19 cellular contexts compared by ENCODE assay signal in the genomic region with DNA sequence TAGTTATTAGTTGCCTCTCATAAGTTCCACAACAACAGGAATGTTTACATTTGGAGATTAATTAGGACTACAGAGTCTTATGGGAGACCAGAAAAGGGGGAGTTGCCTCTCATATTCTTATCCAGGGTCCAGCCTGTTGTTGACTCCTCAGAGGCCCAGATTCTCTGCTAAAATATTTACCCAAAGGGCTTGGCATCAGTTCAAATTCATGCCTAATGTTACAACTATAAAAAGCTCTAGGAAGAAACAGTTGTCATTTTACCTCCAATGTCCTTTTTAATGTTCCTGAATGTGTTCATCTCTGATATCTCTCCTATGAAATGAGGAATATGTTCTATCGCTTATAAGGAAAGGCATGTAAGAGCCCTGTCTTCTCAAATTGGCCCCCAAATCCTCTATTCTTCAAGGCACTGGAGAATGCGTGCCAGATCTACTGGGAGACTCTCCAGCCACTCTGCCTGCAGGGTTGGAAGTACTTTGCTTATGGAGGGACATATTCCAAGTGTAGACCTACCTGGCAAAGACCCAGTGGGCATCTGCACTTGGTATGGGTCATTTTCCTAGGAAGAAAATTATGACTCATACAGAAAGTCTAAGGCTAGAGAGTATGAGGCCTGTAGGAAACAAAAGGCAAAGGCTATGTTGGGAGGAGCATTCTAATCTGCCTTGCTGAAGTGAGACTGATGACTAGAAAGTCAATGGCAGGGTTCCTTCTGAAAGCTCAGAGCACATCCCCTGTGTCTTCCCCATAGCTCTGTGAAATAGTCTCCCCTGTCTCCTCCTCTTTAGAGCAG.
DNase-seq lines count a peak whose midpoint lies in the region; ATAC-seq and TF ChIP-seq lines count a peak whose summit lies in the region.
"Had no signal": no experiment of that assay in that cellular context is flagged by ENCODE, and none has a peak within 500 bp of the region (broad histone marks: within the 10 kb centered on the region; RNA-seq: fewer than 3 reads in every experiment).

No MANE protein-coding gene starts in this region.

- H3K27me3 ChIP-seq in right atrium auricular region = no peaks in the 10 kb centered on the region
- H3K27me3 ChIP-seq: body of pancreas, Peyer's patch had no signal

- TF ChIP-seq CTCF in right atrium auricular region (IDR thresholded peaks at IDR 0.05) = no peak
- TF ChIP-seq CTCF in fibroblast of mammary gland (conservative IDR thresholded peaks at IDR 0.05; ENCODE audit: control insufficient read depth, insufficient read depth, low read depth, low read length) = no peak

- H3K4me3 ChIP-seq in right atrium auricular region (no peak overlapping the region), fibroblast of mammary gland (ENCODE audit: control insufficient read depth, low read depth, low read length) (no peak overlapping the region)
- H3K4me3 ChIP-seq: body of pancreas, Peyer's patch, smooth muscle cell had no signal

- no peaks in the 10 kb centered on the region for H3K36me3 ChIP-seq in right atrium auricular region
- H3K36me3 ChIP-seq: Peyer's patch had no signal

- peaks cover 26% of the 10 kb centered on the region for H3K9me3 Mint-ChIP-seq in activated T-helper 1 cell treated with anti-CD3 and anti-CD28 coated beads, Interleukin-12 subunit alpha, Interleukin-12 subunit beta, Interleukin-2, Interleukin-4 antibody, amounts not matched to agents 30 ng/mL and 10 ng/mL and 1 ng/mL, durations not matched to agents 14 hours and 24 hours and 36 hours

- H3K4me3 Mint-ChIP-seq in activated T-helper 1 cell treated with anti-CD3 and anti-CD28 coated beads, Interleukin-12 subunit alpha, Interleukin-12 subunit beta, Interleukin-2, Interleukin-4 antibody, amounts not matched to agents 30 ng/mL and 10 ng/mL and 1 ng/mL, durations not matched to agents 14 hours and 24 hours and 36 hours = peak overlapping the region; percentile 32
- H3K4me3 Mint-ChIP-seq: T-helper 17 cell had no signal

- no peak overlapping the region for H3K27ac ChIP-seq in right atrium auricular region
- H3K27ac ChIP-seq: body of pancreas, Peyer's patch had no signal

- no peaks in the 10 kb centered on the region for H3K4me1 ChIP-seq in right atrium auricular region
- H3K4me1 ChIP-seq: body of pancreas, Peyer's patch had no signal

- no peaks in the 10 kb centered on the region for H3K9me3 ChIP-seq in right atrium auricular region
- H3K9me3 ChIP-seq: body of pancreas, Peyer's patch had no signal

- H3K27me3 Mint-ChIP-seq in activated T-helper 1 cell treated with anti-CD3 and anti-CD28 coated beads, Interleukin-12 subunit alpha, Interleukin-12 subunit beta, Interleukin-2, Interleukin-4 antibody, amounts not matched to agents 30 ng/mL and 10 ng/mL and 1 ng/mL, durations not matched to agents 14 hours and 24 hours and 36 hours (ENCODE audit: insufficient read depth) = peaks cover 3% of the 10 kb centered on the region

- DNase-seq in Right ventricle myocardium inferior (ENCODE audit: missing footprints) = no peak
- DNase-seq in right atrium auricular region (ENCODE audit: low spot score) = no peak
- DNase-seq in activated T-helper 1 cell treated with anti-CD3 and anti-CD28 coated beads, Interleukin-12 subunit alpha, Interleukin-12 subunit beta, Interleukin-2, Interleukin-4 antibody, amounts not matched to agents 30 ng/mL and 10 ng/mL and 1 ng/mL, durations not matched to agents 14 hours and 24 hours and 36 hours (ENCODE audit: low spot score) = no peak
- DNase-seq in fibroblast of mammary gland (ENCODE audit: low read depth) = peak; percentile 30
- DNase-seq in stromal cell of bone marrow (ENCODE audit: low read depth) = peak; percentile 12
- no peak for DNase-seq in activated naive CD4-positive, alpha-beta T cell (lab: John Stamatoyannopoulos, UW)
- DNase-seq: activated CD4-positive, alpha-beta T cell treated with anti-CD3 and anti-CD28 coated beads for 1 hour; activated T-cell treated with anti-CD3 and anti-CD28 coated beads, Interleukin-2, amount 50 U/mL, for 48 hours; body of pancreas; effector memory CD4-positive, alpha-beta T cell; NCI-H187; NCI-H526 treated with DMSO at 0.1 percent for 48 hours; occipital lobe; Peyer's patch; T-helper 17 cell had no signal

- peaks cover 22% of the 10 kb centered on the region for H3K36me3 Mint-ChIP-seq in activated T-helper 1 cell treated with anti-CD3 and anti-CD28 coated beads, Interleukin-12 subunit alpha, Interleukin-12 subunit beta, Interleukin-2, Interleukin-4 antibody, amounts not matched to agents 30 ng/mL and 10 ng/mL and 1 ng/mL, durations not matched to agents 14 hours and 24 hours and 36 hours (ENCODE audit: low read depth)

- peak overlapping the region; percentile 91 for H3K27ac Mint-ChIP-seq in activated T-helper 1 cell treated with anti-CD3 and anti-CD28 coated beads, Interleukin-12 subunit alpha, Interleukin-12 subunit beta, Interleukin-2, Interleukin-4 antibody, amounts not matched to agents 30 ng/mL and 10 ng/mL and 1 ng/mL, durations not matched to agents 14 hours and 24 hours and 36 hours
- H3K27ac Mint-ChIP-seq: T-helper 17 cell had no signal

- ATAC-seq in Right ventricle myocardium inferior (peak; percentile 65), HG03521 (IDR thresholded peaks at IDR 0.05; ENCODE audit: unreplicated experiment) (no peak), HG03097 (IDR thresholded peaks at IDR 0.05; ENCODE audit: low FRiP score, unreplicated experiment) (no peak)
- ATAC-seq: body of pancreas, HCT116, T-helper 17 cell had no signal

- H3K4me1 Mint-ChIP-seq in activated T-helper 1 cell treated with anti-CD3 and anti-CD28 coated beads, Interleukin-12 subunit alpha, Interleukin-12 subunit beta, Interleukin-2, Interleukin-4 antibody, amounts not matched to agents 30 ng/mL and 10 ng/mL and 1 ng/mL, durations not matched to agents 14 hours and 24 hours and 36 hours (ENCODE audit: low read depth) = peaks cover 47% of the 10 kb centered on the region

- intact Hi-C loops in Right ventricle myocardium inferior (cut with DNase I) = no loop called here
- intact Hi-C loops in activated T-helper 1 cell treated with anti-CD3 and anti-CD28 coated beads, Interleukin-12 subunit alpha, Interleukin-12 subunit beta, Interleukin-2, Interleukin-4 antibody, amounts not matched to agents 30 ng/mL and 10 ng/mL and 1 ng/mL, durations not matched to agents 14 hours and 24 hours and 36 hours (cut with micrococcal nuclease) = loop anchor here (1.0 to 10.0 kb wide), 2 partner anchors 49 to 242 kb away; no protein-coding TSS in a partner anchor

Comparison
In these comparisons a context has a peak if more than half of its experiments do, and no peak if none do; other contexts are left out.
1. DNase-seq: peak in fibroblast of mammary gland (single experiment) and stromal cell of bone marrow (single experiment); none in Right ventricle myocardium inferior (single experiment), right atrium auricular region (single experiment), activated T-helper 1 cell treated with anti-CD3 and anti-CD28 coated beads, Interleukin-12 subunit alpha, Interleukin-12 subunit beta, Interleukin-2, Interleukin-4 antibody, amounts not matched to agents 30 ng/mL and 10 ng/mL and 1 ng/mL, durations not matched to agents 14 hours and 24 hours and 36 hours (single experiment) and activated naive CD4-positive, alpha-beta T cell (0 of 4).